ENCODE assay signal across 24 cellular contexts in the genomic region with DNA sequence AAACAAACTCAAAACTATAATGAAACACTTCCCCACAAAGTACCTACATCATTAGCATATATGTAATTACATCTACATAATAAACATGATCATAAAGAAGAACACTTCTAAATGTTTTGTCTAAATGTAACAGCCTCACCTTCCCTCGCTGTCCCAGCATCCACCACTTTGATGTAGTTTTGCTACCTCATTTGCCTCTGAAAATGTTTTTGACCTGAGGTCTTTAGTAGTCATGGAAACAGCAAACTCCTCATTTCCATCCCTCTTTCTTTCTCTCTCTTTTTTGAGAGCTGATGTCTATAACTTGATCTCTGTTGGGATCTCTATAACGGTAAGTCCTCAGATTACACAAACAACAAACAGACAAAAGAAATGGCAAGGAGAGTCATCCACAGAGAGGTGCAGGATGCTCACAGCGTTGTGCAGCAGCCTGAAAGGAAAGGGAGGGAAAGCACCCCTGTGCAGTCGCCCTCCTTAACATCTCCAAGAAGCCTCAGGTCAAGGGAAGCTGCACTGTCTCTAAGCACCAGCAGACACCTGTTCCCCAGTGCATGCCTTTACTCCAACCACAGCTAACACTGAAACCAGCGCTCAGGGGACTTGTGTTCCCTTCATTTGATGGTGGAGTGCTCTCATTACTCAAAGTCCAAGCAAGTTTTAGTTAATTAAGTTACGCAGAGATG.
"Had no signal": no experiment of that assay in that cellular context is flagged by ENCODE, and none has a peak within 500 bp of the region (broad histone marks: within the 10 kb centered on the region; RNA-seq: fewer than 3 reads in every experiment).

No MANE protein-coding gene starts in this region.

- H3K4me1 ChIP-seq: right atrium auricular region, tibial artery had no signal

- H3K4me3 Mint-ChIP-seq: immature natural killer cell, memory B cell, neural crest cell had no signal

- H3K4me1 Mint-ChIP-seq: immature natural killer cell, memory B cell had no signal

- H3K27ac ChIP-seq: coronary artery, right atrium auricular region, tibial artery had no signal

- H3K27me3 ChIP-seq: right atrium auricular region, tibial artery had no signal

- H3K27ac Mint-ChIP-seq: immature natural killer cell, memory B cell, progenitor cell of endocrine pancreas had no signal

- DNase-seq: activated CD8-positive, alpha-beta memory T cell treated with anti-CD3 and anti-CD28 coated beads for 24 hours; activated CD8-positive, alpha-beta memory T cell treated with anti-CD3 and anti-CD28 coated beads, Interleukin-2, amount 50 U/mL, for 48 hours; activated effector memory CD4-positive, alpha-beta T cell treated with Interleukin-2 at 50 U/mL for 16 hours; activated naive CD4-positive, alpha-beta T cell treated with anti-CD3 and anti-CD28 coated beads, Interleukin-2, amount 50 U/mL, for 16 hours; activated T-cell treated with anti-CD3 and anti-CD28 coated beads, Interleukin-2, amount 50 U/mL, for 48 hours; aorta; erythroblast; hypothalamus; immature natural killer cell; kidney glomerular epithelial cell; left ventricle myocardium superior; stimulated activated naive CD8-positive, alpha-beta T cell treated with anti-CD3 and anti-CD28 coated beads, Interleukin-15, Interleukin-2, amounts not matched to agents 100 U/mL and 50 U/mL, for 24 hours; substantia nigra; T1000; tibial artery had no signal

- H3K9me3 ChIP-seq: right atrium auricular region, tibial artery had no signal

- H3K36me3 Mint-ChIP-seq: immature natural killer cell, memory B cell had no signal

- ATAC-seq: activated CD4-positive, CD25-positive, alpha-beta regulatory T cell treated with anti-CD3 and anti-CD28 coated beads, Interleukin-2, amount 50 U/mL, for 24 hours; left ventricle myocardium superior; stimulated activated naive CD8-positive, alpha-beta T cell treated with anti-CD3 and anti-CD28 coated beads, Interleukin-15, Interleukin-2, amounts not matched to agents 100 U/mL and 50 U/mL, for 24 hours had no signal

- FAIRE-seq: endometrium, frontal cortex, urothelium cell line had no signal

- H3K36me3 ChIP-seq: right atrium auricular region, tibial artery had no signal

- H3K9me3 Mint-ChIP-seq: memory B cell, neural crest cell had no signal

- H3K4me3 ChIP-seq: coronary artery, right atrium auricular region, tibial artery had no signal
